In genomic region chr19:43546581-43546980, GRCh38 we compare ENCODE assay signal across 1 cellular context.
TF ChIP-seq lines count a peak whose summit lies in the region.

No MANE protein-coding gene starts in this region.

TF ChIP-seq in H1, 55 proteins besides CTCF, POLR2A, EP300 and RAD21:
- TF ChIP-seq NRF1 (IDR thresholded peaks at IDR 0.05; ENCODE audit: low read depth, low read length) (no peak), SUZ12 (IDR thresholded peaks at IDR 0.05; ENCODE audit: low read length) (no peak), SRF (IDR thresholded peaks at IDR 0.05; ENCODE audit: low read depth, low read length) (no peak)
